ENCODE assay signal across 8 cellular contexts in genomic region chr14:21070610-21071224, GRCh38. TPM values are rescaled to one million over a fixed set of nuclear protein-coding genes. Genes with fewer than 3 reads are reported as not detected.
A peak's percentile ranks its signal among the peaks of the same experiment; 100 is the strongest.
DNase-seq lines count a peak whose midpoint lies in the region; ATAC-seq, FAIRE-seq and TF ChIP-seq lines count a peak whose summit lies in the region.

No MANE protein-coding gene starts in this region.

- peaks cover 19% of the 10 kb centered on the region for H3K36me3 ChIP-seq in mucosa of stomach (ENCODE audit: control insufficient read depth, insufficient read depth, low read length)
- H3K36me3 ChIP-seq in uterus, result no peaks in the 10 kb centered on the region

- ATAC-seq in HG03432 (IDR thresholded peaks at IDR 0.05; ENCODE audit: unreplicated experiment) (peak; percentile 19), esophagus mucosa (peak; percentile 7)

- peak; percentile 71 for FAIRE-seq in GM12892 (lab: Jason Lieb, UNC)

- no peak for TF ChIP-seq POLR2A in GM12892 (IDR thresholded peaks at IDR 0.05; ENCODE audit: low read depth, low read length)
- no peak for TF ChIP-seq POLR2A in uterus (IDR thresholded peaks at IDR 0.05)

- H3K27ac ChIP-seq in uterus, result peak overlapping the region; percentile 95

- peaks cover 37% of the 10 kb centered on the region for H3K4me1 ChIP-seq in mucosa of stomach (ENCODE audit: control insufficient read depth, insufficient read depth, low read length)
- no peaks in the 10 kb centered on the region for H3K4me1 ChIP-seq in uterus

- TF ChIP-seq CTCF in uterus (IDR thresholded peaks at IDR 0.05), result no peak

- H3K27me3 ChIP-seq in mucosa of stomach (ENCODE audit: control insufficient read depth, insufficient read depth, low read length), result peaks cover 17% of the 10 kb centered on the region
- no peaks in the 10 kb centered on the region for H3K27me3 ChIP-seq in uterus

- intact Hi-C loops in uterus (cut with DNase I; ENCODE audit: low total_unique reads), result no loop called here

- peak; percentile 46 for DNase-seq in Ammon's horn (ENCODE audit: low spot score)
- no peak for DNase-seq in GM12892 (ENCODE audit: insufficient read length)
- DNase-seq in T1000 (lab: John Stamatoyannopoulos, UW), result peak; percentile 24
- DNase-seq in uterus, result peak; percentile 64 to 72
- no peak for DNase-seq in effector CD4-positive, alpha-beta T cell

- H3K9ac ChIP-seq in mucosa of stomach (ENCODE audit: low read length), result peak overlapping the region; percentile 79

- H3K4me3 ChIP-seq in mucosa of stomach (ENCODE audit: low read length), result peak overlapping the region; percentile 69
- H3K4me3 ChIP-seq in uterus, result peak overlapping the region; percentile 59 to 63

- no peaks in the 10 kb centered on the region for H3K9me3 ChIP-seq in mucosa of stomach (ENCODE audit: control insufficient read depth, low read length)
- no peaks in the 10 kb centered on the region for H3K9me3 ChIP-seq in uterus

RNA-seq across cellular contexts. Expression of gene ARHGEF40, which starts 0.6 kb away (rescaled TPM):
- polyA plus RNA-seq in GM12892 (2012; ENCODE audit: missing spikeins), result 0.15 TPM
- total RNA-seq in esophagus mucosa, result 2.3 TPM
- total RNA-seq in uterus, result 100 to 1,000 TPM in 2 of 4 donors, 10 to 100 TPM in 2; 25.3 to 103 (median 66.9) TPM

RNA-seq across cellular contexts. Expression of gene RNASE8, which starts 13.1 kb away (rescaled TPM):
- not detected for polyA plus RNA-seq in GM12892 (2012; ENCODE audit: missing spikeins)
- total RNA-seq in esophagus mucosa, result not detected
- not detected for total RNA-seq in uterus

RNA-seq across cellular contexts. Expression of gene ZNF219, which starts 27.7 kb away (rescaled TPM):
- polyA plus RNA-seq in GM12892 (2012; ENCODE audit: missing spikeins), result 0.66 TPM
- total RNA-seq in esophagus mucosa (40.4 TPM), uterus (10 to 100 TPM in 3 of 4 donors, 1 to 10 TPM in 1; 7.4 to 56.8 (median 15.9) TPM)

RNA-seq across cellular contexts. Expression of gene RNASE7, which starts 28.6 kb away (rescaled TPM):
- polyA plus RNA-seq in GM12892 (2012; ENCODE audit: missing spikeins), result not detected
- 2.7 TPM for total RNA-seq in esophagus mucosa
- not detected for total RNA-seq in uterus

RNA-seq across cellular contexts. Expression of gene TMEM253, which starts 30.1 kb away (rescaled TPM):
- polyA plus RNA-seq in GM12892 (2012; ENCODE audit: missing spikeins), result not detected
- total RNA-seq in esophagus mucosa (1.6 TPM), uterus (under 1 TPM in 1 of 4 donors, not detected in 3; 0.85 TPM)

Comparison
In these comparisons a context has a peak if more than half of its experiments do, and no peak if none do; other contexts are left out.
1. DNase-seq: peak in Ammon's horn (single experiment), T1000 (single experiment) and uterus (2 of 2); none in GM12892 (single experiment) and effector CD4-positive, alpha-beta T cell (single experiment).